1 cellular context compared by ENCODE assay signal in the genomic region with DNA sequence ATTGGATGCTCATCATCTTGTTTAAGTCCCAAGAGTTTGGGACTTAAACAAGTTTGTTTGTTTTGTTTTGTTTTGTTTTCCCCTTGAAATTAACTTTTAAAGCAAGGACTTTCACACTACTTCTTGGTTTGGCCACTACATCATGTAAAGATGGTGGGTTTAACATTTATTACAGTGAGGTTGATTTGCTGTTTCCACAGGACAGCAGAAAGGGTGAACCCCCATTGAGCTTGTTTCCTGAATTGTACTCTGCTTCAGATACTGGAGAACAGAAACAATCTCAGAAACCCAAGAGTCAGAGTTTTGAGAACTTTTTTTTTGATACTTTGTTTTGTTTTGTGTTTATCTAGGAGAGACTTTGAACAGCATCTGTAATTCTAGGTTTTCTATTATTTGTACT.
TF ChIP-seq lines count a peak whose summit lies in the region.

No MANE protein-coding gene starts in this region.

TF ChIP-seq in endothelial cell of umbilical vein, 7 proteins besides CTCF, POLR2A, EP300 and RAD21:
- no peak for TF ChIP-seq GATA2 (IDR thresholded peaks at IDR 0.05; ENCODE audit: insufficient read depth, insufficient read length, low read depth, low read length)
- TF ChIP-seq MYC (IDR thresholded peaks at IDR 0.05; ENCODE audit: low read depth, low read length) = no peak
- no peak for TF ChIP-seq JUN (IDR thresholded peaks at IDR 0.05; ENCODE audit: borderline replicate concordance, insufficient read depth, insufficient read length, low read depth)
- TF ChIP-seq EZH2 (IDR thresholded peaks at IDR 0.05; ENCODE audit: borderline replicate concordance, low read depth, low read length, severe bottlenecking) = no peak
- TF ChIP-seq, protein P1, sequence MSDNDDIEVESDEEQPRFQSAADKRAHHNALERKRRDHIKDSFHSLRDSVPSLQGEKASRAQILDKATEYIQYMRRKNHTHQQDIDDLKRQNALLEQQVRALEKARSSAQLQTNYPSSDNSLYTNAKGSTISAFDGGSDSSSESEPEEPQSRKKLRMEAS (IDR thresholded peaks at IDR 0.05; ENCODE audit: insufficient read depth, insufficient read length) = no peak
- TF ChIP-seq FOS (IDR thresholded peaks at IDR 0.05; ENCODE audit: borderline replicate concordance, insufficient read depth, low read length) = no peak
- no peak for TF ChIP-seq POLR2AphosphoS5 (IDR thresholded peaks at IDR 0.05; ENCODE audit: insufficient read depth, low read depth, low read length)
